ENCODE assay signal across 8 cellular contexts in the genomic region with DNA sequence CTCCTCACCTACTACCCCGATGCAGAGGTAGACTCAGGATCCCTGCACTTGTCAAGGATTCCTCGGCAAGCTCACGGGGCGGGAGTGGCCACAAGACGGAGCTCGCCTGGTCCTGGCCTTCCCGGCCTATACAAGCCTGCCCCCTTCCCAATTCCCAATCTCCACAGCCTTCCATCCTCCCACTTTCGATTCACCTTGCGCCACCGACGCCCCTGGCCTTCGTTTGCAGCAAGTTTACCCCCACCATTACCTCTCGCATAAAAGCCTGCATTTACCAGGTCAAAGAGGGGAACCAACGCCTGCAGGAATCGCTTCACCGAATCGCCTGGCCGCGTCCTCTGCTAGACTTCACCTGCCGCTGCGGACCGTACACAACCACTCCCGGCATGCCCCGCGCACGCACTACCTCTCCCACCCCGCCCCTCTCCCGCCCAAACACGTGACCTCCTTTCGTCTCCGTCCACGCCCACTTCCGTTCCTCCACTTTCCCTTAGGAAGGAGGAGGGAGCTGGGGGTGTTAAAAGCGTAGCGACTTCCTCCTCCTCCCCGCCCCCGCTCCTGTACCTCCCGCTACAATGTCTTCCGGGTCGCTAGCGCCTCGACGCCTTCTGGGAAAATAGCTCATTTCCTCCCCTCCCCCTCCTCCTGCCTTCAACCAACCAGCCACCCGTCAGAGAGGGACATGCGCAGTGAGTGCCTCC. TPM values are rescaled to one million over a fixed set of nuclear protein-coding genes. Genes with fewer than 3 reads are reported as not detected.
DNase-seq lines count a peak whose midpoint lies in the region; ATAC-seq and TF ChIP-seq lines count a peak whose summit lies in the region.

Gene ORC4, minus strand, starts transcription at position 380 of the 701 bp plus-strand sequence. CDS start 44,779 bp downstream, outside the sequence.

- no peaks in the 10 kb centered on the region for H3K9me2 ChIP-seq in PC-9 (ENCODE audit: insufficient read depth)

- intact Hi-C loops in PC-9 (cut with micrococcal nuclease; ENCODE audit: unreplicated experiment): loop anchor here (10.0 kb wide), 1 partner anchor 624 kb away; the partner anchor contains the start of gene EPC2

- POLR2A ChIA-PET in PC-9 (lab: Charles Lee; ENCODE audit: unreplicated experiment): interaction anchor here (0.5 to 1.0 kb wide), 20 partner anchors 8 to 1083 kb away, joined by 3 to 58 read pairs (median 6); no protein-coding TSS in a partner anchor

- H3K36me3 ChIP-seq in PC-9 (ENCODE audit: low read depth) (no peaks in the 10 kb centered on the region), mucosa of rectum (ENCODE audit: control insufficient read depth in 2 of 2, insufficient read depth in 2 of 2, low read length in 2 of 2) (no peaks in the 10 kb centered on the region)

- TF ChIP-seq POLR2A in erythroblast (IDR thresholded peaks at IDR 0.05; ENCODE audit: low read length): peak; percentile 86

- H3F3A ChIP-seq in PC-9 (ENCODE audit: insufficient read depth, low read depth): peaks cover 7% of the 10 kb centered on the region

- ATAC-seq in GM21717 (IDR thresholded peaks at IDR 0.05; ENCODE audit: unreplicated experiment): peak; percentile 78

- H3K27me3 ChIP-seq in PC-9 (ENCODE audit: insufficient read depth, low read depth) (no peaks in the 10 kb centered on the region), mucosa of rectum (ENCODE audit: control insufficient read depth in 2 of 2, insufficient read depth in 2 of 2, low read length in 2 of 2) (no peaks in the 10 kb centered on the region)

- H2AFZ ChIP-seq in PC-9: peak within 1 kb of the TSS; percentile 95

- H3K4me1 ChIP-seq in PC-9 (replicated peaks; ENCODE audit: insufficient read depth) (peaks cover 28% of the 10 kb centered on the region), mucosa of rectum (ENCODE audit: control insufficient read depth in 2 of 2, insufficient read depth in 2 of 2, low read length in 2 of 2) (peaks cover 0 to 18% of the 10 kb centered on the region in 2 donors)

- in situ Hi-C loops in KBM-7 (cut with MboI; ENCODE audit: low pct_unique_long_range_greater_than_20kb, low sequenced_read_pairs): no loop called here

- BruUV-seq in PC-9 (replicated peaks; lab: Mats Ljungman, UMichigan): no TSS peak

- H3K27ac ChIP-seq in PC-9 (peak within 1 kb of the TSS; percentile 68), mucosa of rectum (ENCODE audit: low read depth in 2 of 2, low read length in 2 of 2) (peak within 1 kb of the TSS; percentile 91 to 95)

- CTCF ChIA-PET in PC-9 (lab: Charles Lee): interaction anchor here (0.6 to 0.9 kb wide), 9 partner anchors 119 to 1368 kb away, joined by 3 to 27 read pairs (median 4); no protein-coding TSS in a partner anchor

- DNase-seq in DMS79 (lab: John Stamatoyannopoulos, UW) (peak; percentile 99), KBM-7 (peak; percentile 99), PC-9 (peak; percentile 93 to 94), erythroblast (lab: John Stamatoyannopoulos, UW) (peak; percentile 99 to 100)
- DNase-seq in activated T-cell treated with anti-CD3 and anti-CD28 coated beads, Interleukin-2, amount 50 U/mL, for 1 hour: peak; percentile 89
- peak; percentile 95 for DNase-seq in stimulated activated CD8-positive, alpha-beta memory T cell treated with anti-CD3 and anti-CD28 coated beads, Interleukin-4, amount 100 ng/mL, for 48 hours

- H3K9ac ChIP-seq in mucosa of rectum (ENCODE audit: low read depth in 1 of 2, low read length in 2 of 2): peak within 1 kb of the TSS; percentile 73 to 83

- H4K20me1 ChIP-seq in PC-9 (ENCODE audit: insufficient read depth): peaks cover 15% of the 10 kb centered on the region; the same call in 1 of the 2 replicates

- peak; percentile 36; the same call in 1 of the 2 replicates for TF ChIP-seq CTCF in PC-9 (conservative IDR thresholded peaks at IDR 0.05)

- H3K4me3 ChIP-seq in PC-9 (peak within 1 kb of the TSS; percentile 77), mucosa of rectum (ENCODE audit: low read length in 2 of 2) (peak within 1 kb of the TSS; percentile 85 to 95)

- peak within 1 kb of the TSS; percentile 90 for H3K4me2 ChIP-seq in PC-9

- H3K9me3 ChIP-seq in PC-9 (ENCODE audit: insufficient read depth, low read depth): no peaks in the 10 kb centered on the region
- H3K9me3 ChIP-seq in mucosa of rectum (ENCODE audit: control insufficient read depth in 2 of 2, low read length in 2 of 2): no peaks in the 10 kb centered on the region

- peaks cover 88% of the 10 kb centered on the region for H3K79me2 ChIP-seq in PC-9 (ENCODE audit: low read depth)

RNA-seq across cellular contexts. Expression of gene ORC4, which starts in this region (rescaled TPM):
- 28.4 and 44.2 TPM in 2 replicates for total RNA-seq in PC-9 (2021)

Comparison
In these comparisons a context has a peak if more than half of its experiments do, and no peak if none do; other contexts are left out.
1. Peak in every context shown above with its lines: DNase-seq, ATAC-seq, H3K4me3 ChIP-seq and H3K27ac ChIP-seq.